Comparison of ENCODE assay signal across 2 cellular contexts in genomic region chr11:43556269-43556668, GRCh38.
TF ChIP-seq lines count a peak whose summit lies in the region.

No MANE protein-coding gene starts in this region.

TF ChIP-seq in H1, 55 proteins besides CTCF, POLR2A, EP300 and RAD21:
- TF ChIP-seq BCL11A (IDR thresholded peaks at IDR 0.05; ENCODE audit: low read depth in 2 of 2, low read length in 2 of 2) (no peak), EGR1 (IDR thresholded peaks at IDR 0.05; ENCODE audit: borderline replicate concordance, low read depth, low read length) (0 out of 2 replicates have a peak, but pooled peaks have one; percentile 63)

TF ChIP-seq in HepG2, 621 proteins besides CTCF, POLR2A, EP300 and RAD21:
- TF ChIP-seq ARID3A (IDR thresholded peaks at IDR 0.05; ENCODE audit: low read depth, low read length) (no peak), KDM4B (CRISPR knock-in tag; IDR thresholded peaks at IDR 0.05) (no peak), ZBTB46 (CRISPR knock-in tag; IDR thresholded peaks at IDR 0.05; ENCODE audit: borderline replicate concordance) (no peak), YEATS4 (CRISPR knock-in tag; IDR thresholded peaks at IDR 0.05; ENCODE audit: borderline replicate concordance) (no peak), HNF4A (CRISPR knock-in tag; IDR thresholded peaks at IDR 0.05) (no peak), ZNF746 (CRISPR knock-in tag; IDR thresholded peaks at IDR 0.05) (no peak), CREB3 (CRISPR knock-in tag; IDR thresholded peaks at IDR 0.05) (no peak), ZNF543 (CRISPR knock-in tag; IDR thresholded peaks at IDR 0.05) (no peak), TERF1 (CRISPR knock-in tag; IDR thresholded peaks at IDR 0.05) (no peak), ZNF589 (CRISPR knock-in tag; conservative IDR thresholded peaks at IDR 0.05) (no peak), MIER2 (CRISPR knock-in tag; IDR thresholded peaks at IDR 0.05) (no peak), ZNF235 (CRISPR knock-in tag; IDR thresholded peaks at IDR 0.05; ENCODE audit: borderline replicate concordance) (no peak), ZSCAN31 (CRISPR knock-in tag; IDR thresholded peaks at IDR 0.05; ENCODE audit: low read depth) (no peak), PHB2 (IDR thresholded peaks at IDR 0.05; ENCODE audit: partially characterized antibody) (no peak), AHDC1 (CRISPR knock-in tag; IDR thresholded peaks at IDR 0.05; ENCODE audit: borderline replicate concordance) (no peak), ATF6 (CRISPR knock-in tag; conservative IDR thresholded peaks at IDR 0.05) (no peak), MAX (IDR thresholded peaks at IDR 0.05) (no peak)
